In genomic region chr12:26113194-26113654, GRCh38 we compare ENCODE assay signal across 8 cellular contexts. TPM values are rescaled to one million over a fixed set of nuclear protein-coding genes. Genes with fewer than 3 reads are reported as not detected.
DNase-seq lines count a peak whose midpoint lies in the region; ATAC-seq lines count a peak whose summit lies in the region.

No MANE protein-coding gene starts in this region.

- no peaks in the 10 kb centered on the region for H3K9me3 ChIP-seq in CD8-positive, alpha-beta memory T cell (ENCODE audit: low read length)
- H3K9me3 ChIP-seq in endocrine pancreas (ENCODE audit: control insufficient read depth, low read length) (no peaks in the 10 kb centered on the region), neuron (ENCODE audit: low read length) (no peaks in the 10 kb centered on the region)

- no peak for DNase-seq in CD8-positive, alpha-beta memory T cell
- peak; percentile 84 for DNase-seq in NCI-H2196 treated with DMSO at 0.1 percent for 48 hours (lab: John Stamatoyannopoulos, UW; ENCODE audit: unreplicated experiment)
- DNase-seq in SIG-M5 treated with dmso at 0.1 percent for 504 hours (lab: John Stamatoyannopoulos, UW; ENCODE audit: unreplicated experiment): no peak

- H3K27ac ChIP-seq in CD8-positive, alpha-beta memory T cell (ENCODE audit: low read depth, low read length): no peak overlapping the region

- no peak overlapping the region for H2AFZ ChIP-seq in neuron (ENCODE audit: low read depth, low read length)

- H3K4me3 Mint-ChIP-seq in CD8-positive, alpha-beta memory T cell: peak overlapping the region in 5 of 7 donors; percentile 39 to 87 (median 69)

- CTCF ChIA-PET in CD8-positive, alpha-beta memory T cell (lab: Charles Lee): no interaction called here

- H3K4me1 ChIP-seq in CD8-positive, alpha-beta memory T cell (ENCODE audit: insufficient read depth, low read length): peaks cover 4% of the 10 kb centered on the region
- H3K4me1 ChIP-seq in endocrine pancreas (ENCODE audit: control insufficient read depth, insufficient read depth, low read length) (peaks cover 6% of the 10 kb centered on the region), neuron (ENCODE audit: insufficient read depth, low read length) (peaks cover 18% of the 10 kb centered on the region)

- H3K27me3 Mint-ChIP-seq in CD8-positive, alpha-beta memory T cell: peaks cover 41 to 67% of the 10 kb centered on the region in 2 donors

- H3K9ac ChIP-seq in endocrine pancreas (ENCODE audit: control insufficient read depth, insufficient read depth, low read length): no peak overlapping the region

- no peak for ATAC-seq in HG02840 (IDR thresholded peaks at IDR 0.05; ENCODE audit: low FRiP score, unreplicated experiment)
- no peak for ATAC-seq in HG03095 (IDR thresholded peaks at IDR 0.05; ENCODE audit: unreplicated experiment)
- ATAC-seq in GM18870 (IDR thresholded peaks at IDR 0.05; ENCODE audit: unreplicated experiment): no peak

- no peak overlapping the region for H3K27ac Mint-ChIP-seq in CD8-positive, alpha-beta memory T cell

- H3K4me3 ChIP-seq in CD8-positive, alpha-beta memory T cell (ENCODE audit: low read length): no peak overlapping the region
- peak overlapping the region; percentile 77 for H3K4me3 ChIP-seq in endocrine pancreas (ENCODE audit: control insufficient read depth, insufficient read depth, low read length)
- H3K4me3 ChIP-seq in neuron (ENCODE audit: low read length): peak overlapping the region; percentile 65

- no peaks in the 10 kb centered on the region for H3K9me3 Mint-ChIP-seq in CD8-positive, alpha-beta memory T cell

- POLR2A ChIA-PET in CD8-positive, alpha-beta memory T cell (lab: Charles Lee): no interaction called here

- no peaks in the 10 kb centered on the region for H3K36me3 Mint-ChIP-seq in CD8-positive, alpha-beta memory T cell

- no peaks in the 10 kb centered on the region for H3K36me3 ChIP-seq in CD8-positive, alpha-beta memory T cell (ENCODE audit: insufficient read depth, low read length)
- H3K36me3 ChIP-seq in endocrine pancreas (ENCODE audit: control insufficient read depth, insufficient read depth, low read length) (no peaks in the 10 kb centered on the region), neuron (ENCODE audit: insufficient read depth, low read length) (no peaks in the 10 kb centered on the region)

- H3K4me1 Mint-ChIP-seq in CD8-positive, alpha-beta memory T cell: peaks cover 8 to 13% (median 10%) of the 10 kb centered on the region in 3 donors

- no peaks in the 10 kb centered on the region for H3K27me3 ChIP-seq in CD8-positive, alpha-beta memory T cell (ENCODE audit: insufficient read depth, low read length, poor library complexity, severe bottlenecking)
- H3K27me3 ChIP-seq in endocrine pancreas (ENCODE audit: control insufficient read depth, insufficient read depth, low read length): no peaks in the 10 kb centered on the region
- peaks cover 4% of the 10 kb centered on the region for H3K27me3 ChIP-seq in neuron (ENCODE audit: insufficient read depth, low read length)

RNA-seq across cellular contexts. Expression of gene BHLHE41, which starts 11.6 kb away (rescaled TPM):
- total RNA-seq in CD8-positive, alpha-beta memory T cell: not detected
- not detected for polyA plus RNA-seq in CD8-positive, alpha-beta memory T cell
